ENCODE assay signal across 8 cellular contexts in the genomic region with DNA sequence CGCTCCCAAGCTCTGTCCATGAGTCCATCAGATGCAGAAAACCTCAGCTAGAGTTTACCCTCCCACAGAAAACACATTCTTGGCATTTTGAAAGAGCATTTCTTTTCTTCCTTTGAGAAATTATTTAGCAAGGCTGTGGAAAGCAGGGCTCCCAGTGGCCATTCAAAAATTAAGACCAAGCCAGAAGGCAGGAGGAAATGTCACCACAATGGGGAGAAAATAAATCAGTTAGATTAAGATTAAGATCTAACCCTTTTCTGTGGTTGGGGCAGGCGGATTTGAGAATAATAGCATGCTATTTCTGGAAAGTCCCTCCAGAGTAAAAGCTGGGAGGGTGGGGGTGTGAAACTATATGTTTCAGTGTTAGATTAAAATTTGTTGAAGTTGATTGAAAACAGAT. TPM values are rescaled to one million over a fixed set of nuclear protein-coding genes. Genes with fewer than 3 reads are reported as not detected.
DNase-seq lines count a peak whose midpoint lies in the region; ATAC-seq, FAIRE-seq and TF ChIP-seq lines count a peak whose summit lies in the region.

No MANE protein-coding gene starts in this region.

- DNase-seq in HepG2 (ENCODE audit: low spot score): peak; percentile 45
- no peak for DNase-seq in right lobe of liver
- peak; percentile 21 for DNase-seq in T-helper 9 cell
- DNase-seq in esophagus squamous epithelium (lab: John Stamatoyannopoulos, UW): no peak
- DNase-seq in vagina (ENCODE audit: extremely low spot score in 2 of 2): no peak
- no peak for DNase-seq in left lung
- no peak for DNase-seq in foreskin fibroblast
- DNase-seq in kidney tubule cell (ENCODE audit: low spot score): no peak

- no peaks in the 10 kb centered on the region for H3K9me3 ChIP-seq in HepG2 (ENCODE audit: low read length)
- H3K9me3 ChIP-seq in right lobe of liver: no peaks in the 10 kb centered on the region
- H3K9me3 ChIP-seq in esophagus squamous epithelium: no peaks in the 10 kb centered on the region
- H3K9me3 ChIP-seq in vagina: no peaks in the 10 kb centered on the region
- H3K9me3 ChIP-seq in left lung: no peaks in the 10 kb centered on the region

- peak overlapping the region in 2 of 3 experiments; percentile 35 to 61; a peak in 2 of 6 replicates for H3K4me3 ChIP-seq in HepG2 (replicated peaks in 1 of 3; ENCODE audit: insufficient read depth in 1 of 3, low read depth in 2 of 3, low read length in 3 of 3)
- no peak overlapping the region for H3K4me3 ChIP-seq in right lobe of liver
- no peak overlapping the region for H3K4me3 ChIP-seq in esophagus squamous epithelium
- H3K4me3 ChIP-seq in vagina: no peak overlapping the region
- H3K4me3 ChIP-seq in left lung: no peak overlapping the region
- H3K4me3 ChIP-seq in foreskin fibroblast (ENCODE audit: low read depth in 1 of 2, low read length in 2 of 2): no peak overlapping the region

- no peaks in the 10 kb centered on the region for H3K36me3 ChIP-seq in HepG2 (replicated peaks in 1 of 2; ENCODE audit: control insufficient read depth in 1 of 2, insufficient read depth in 2 of 2, low read length in 2 of 2)
- no peaks in the 10 kb centered on the region for H3K36me3 ChIP-seq in right lobe of liver
- H3K36me3 ChIP-seq in esophagus squamous epithelium: no peaks in the 10 kb centered on the region
- no peaks in the 10 kb centered on the region for H3K36me3 ChIP-seq in vagina
- no peaks in the 10 kb centered on the region for H3K36me3 ChIP-seq in left lung

- no peak for TF ChIP-seq CTCF in HepG2 (CRISPR knock-in tag; IDR thresholded peaks at IDR 0.05)
- no peak for TF ChIP-seq CTCF in right lobe of liver (IDR thresholded peaks at IDR 0.05)
- TF ChIP-seq CTCF in esophagus squamous epithelium (IDR thresholded peaks at IDR 0.05): no peak
- TF ChIP-seq CTCF in vagina (IDR thresholded peaks at IDR 0.05): no peak
- TF ChIP-seq CTCF in left lung (IDR thresholded peaks at IDR 0.05): no peak
- no peak for TF ChIP-seq CTCF in foreskin fibroblast (IDR thresholded peaks at IDR 0.05; ENCODE audit: low read depth, low read length)

- peak overlapping the region; percentile 66 for H3K9ac ChIP-seq in HepG2 (ENCODE audit: insufficient read depth, low read depth, low read length)

- in situ Hi-C loops in HepG2 (cut with HindIII; ENCODE audit: extremely low pct_ligation_motif_present, low pct_unique_long_range_greater_than_20kb): no loop called here

- POLR2A ChIA-PET in HepG2 (lab: Yijun Ruan, JAX): interaction anchor here (0.6 to 7.6 kb wide), 11 partner anchors 11 to 329 kb away, joined by 3 to 115 read pairs (median 8); partner anchors contain the start of gene LRIG1

- no peak for TF ChIP-seq RAD21 in HepG2 (CRISPR knock-in tag; IDR thresholded peaks at IDR 0.05)

- H3K27me3 ChIP-seq in HepG2 (ENCODE audit: control insufficient read depth in 1 of 2, insufficient read depth in 2 of 2, low read length in 2 of 2) (no peaks in the 10 kb centered on the region), right lobe of liver (no peaks in the 10 kb centered on the region), esophagus squamous epithelium (no peaks in the 10 kb centered on the region), vagina (no peaks in the 10 kb centered on the region), left lung (no peaks in the 10 kb centered on the region)

- FAIRE-seq in HepG2 (lab: Jason Lieb, UNC): no peak

- peak overlapping the region; percentile 89 for H3K4me2 ChIP-seq in HepG2 (ENCODE audit: low read depth, low read length)

- TF ChIP-seq POLR2A in HepG2 (IDR thresholded peaks at IDR 0.05; ENCODE audit: insufficient read depth in 1 of 2, low read depth in 2 of 2, low read length in 2 of 2) (no peak), right lobe of liver (IDR thresholded peaks at IDR 0.05) (no peak), esophagus squamous epithelium (IDR thresholded peaks at IDR 0.05) (no peak), vagina (IDR thresholded peaks at IDR 0.05) (no peak)

- H3K27ac ChIP-seq in HepG2 (ENCODE audit: extremely low read length, insufficient read depth, low read length): peak overlapping the region; percentile 99
- H3K27ac ChIP-seq in right lobe of liver: peak overlapping the region in 1 of 3 donors; percentile 15
- peak overlapping the region in 3 of 4 donors; percentile 79 to 89 (median 81) for H3K27ac ChIP-seq in esophagus squamous epithelium
- peak overlapping the region; percentile 86 for H3K27ac ChIP-seq in vagina
- H3K27ac ChIP-seq in left lung: peak overlapping the region in 1 of 2 donors; percentile 53

- intact Hi-C loops in HepG2 (cut with micrococcal nuclease; ENCODE audit: unreplicated experiment): loop anchor here (1.0 to 5.0 kb wide), 3 partner anchors 15 to 73 kb away; no protein-coding TSS in a partner anchor
- intact Hi-C loops in right lobe of liver (cut with DNase I): no loop called here
- intact Hi-C loops in esophagus squamous epithelium (cut with DNase I): no loop called here
- intact Hi-C loops in vagina (cut with DNase I): loop anchor here (10.0 kb wide), 1 partner anchor 56 kb away; no protein-coding TSS in a partner anchor
- intact Hi-C loops in left lung (cut with DNase I): no loop called here

- CTCF ChIA-PET in HepG2 (lab: Yijun Ruan, JAX; ENCODE audit: low intra/inter-chr PET ratio, low total read pairs): no interaction called here

- WGBS in HepG2 (ENCODE audit: low lambda C conversion rate): 13% methylated on average over 2 of the region's 2 CpGs
- 25% methylated on average over 2 of the region's 2 CpGs for WGBS in right lobe of liver (ENCODE audit: insufficient coverage, low coverage, low lambda C conversion rate, missing lambda C conversion rate)
- WGBS in esophagus squamous epithelium, 2 donors: 35 to 45% methylated on average over 2 of the region's 2 CpGs

- ATAC-seq in HepG2 (peak; percentile 19), right lobe of liver (no peak), left lung (no peak)

- TF ChIP-seq EP300 in HepG2 (IDR thresholded peaks at IDR 0.05; ENCODE audit: low read depth in 2 of 2, low read length in 2 of 2) (no peak), HepG2 (CRISPR knock-in tag; IDR thresholded peaks at IDR 0.05; ENCODE audit: borderline replicate concordance) (no peak)

- TSS peak; percentile 64 for BruUV-seq in HepG2 (replicated peaks; lab: Mats Ljungman, UMichigan)

- H3K4me1 ChIP-seq in HepG2 (ENCODE audit: insufficient read depth, low read length) (peaks cover 97% of the 10 kb centered on the region), right lobe of liver (peaks cover 0 to 65% (median 25%) of the 10 kb centered on the region in 4 donors), esophagus squamous epithelium (peaks cover 11 to 74% (median 34%) of the 10 kb centered on the region in 3 donors), vagina (peaks cover 93% of the 10 kb centered on the region), left lung (peaks cover 37 to 77% of the 10 kb centered on the region in 2 donors)

- peaks cover 87% of the 10 kb centered on the region for H3K79me2 ChIP-seq in HepG2 (ENCODE audit: insufficient read depth, low read length)

- H2AFZ ChIP-seq in HepG2 (ENCODE audit: low read length): no peak overlapping the region

- no peaks in the 10 kb centered on the region for H4K20me1 ChIP-seq in HepG2 (ENCODE audit: insufficient read depth, low read length)

TF ChIP-seq in HepG2, 621 proteins besides CTCF, POLR2A, EP300 and RAD21 (continues in another document):
- TF ChIP-seq, protein P1, sequence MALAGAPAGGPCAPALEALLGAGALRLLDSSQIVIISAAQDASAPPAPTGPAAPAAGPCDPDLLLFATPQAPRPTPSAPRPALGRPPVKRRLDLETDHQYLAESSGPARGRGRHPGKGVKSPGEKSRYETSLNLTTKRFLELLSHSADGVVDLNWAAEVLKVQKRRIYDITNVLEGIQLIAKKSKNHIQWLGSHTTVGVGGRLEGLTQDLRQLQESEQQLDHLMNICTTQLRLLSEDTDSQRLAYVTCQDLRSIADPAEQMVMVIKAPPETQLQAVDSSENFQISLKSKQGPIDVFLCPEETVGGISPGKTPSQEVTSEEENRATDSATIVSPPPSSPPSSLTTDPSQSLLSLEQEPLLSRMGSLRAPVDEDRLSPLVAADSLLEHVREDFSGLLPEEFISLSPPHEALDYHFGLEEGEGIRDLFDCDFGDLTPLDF (CRISPR knock-in tag; IDR thresholded peaks at IDR 0.05): peak; percentile 56; the same call in 1 of the 2 replicates

RNA-seq across cellular contexts. Expression of gene LRIG1, which starts 20.2 kb away (rescaled TPM):
- total RNA-seq in HepG2 (2016; rRNA removed; fragmentation: Illumina TruSeq; extraction: Trizol) (16.3 and 24.8 TPM in 2 replicates), right lobe of liver (10 to 100 TPM; 15.8 to 23.2 (median 17.8) TPM), esophagus squamous epithelium (10 to 100 TPM in 3 of 4 donors, 1 to 10 TPM in 1; 7.5 to 30.5 (median 15.1) TPM), vagina (30.7 TPM), left lung (10 to 100 TPM; 34.9 to 36.4 TPM)
- 24.3 and 29.3 TPM in 2 replicates for total RNA-seq in HepG2 (2016; cell fraction: cytosol; rRNA removed; fragmentation: Illumina TruSeq; extraction: Trizol; ENCODE audit: low read depth)
- 14.1 and 27.5 TPM in 2 replicates for total RNA-seq in HepG2 (2016; cell fraction: insoluble cytoplasmic fraction; rRNA removed; fragmentation: Illumina TruSeq; extraction: Trizol)
- 13.9 and 14.8 TPM in 2 replicates for total RNA-seq in HepG2 (2016; cell fraction: membrane; rRNA removed; fragmentation: Illumina TruSeq; extraction: Trizol)
- 30.1 and 36.3 TPM in 2 replicates for total RNA-seq in HepG2 (2016; cell fraction: nucleus; rRNA removed; fragmentation: Illumina TruSeq; extraction: Trizol)
- polyA plus RNA-seq in HepG2 (2011; rRNA removed): 17.8 and 23.5 TPM in 2 replicates
- 15.1 TPM in 2 replicates for polyA plus RNA-seq in HepG2 (2011; cell fraction: cytosol; rRNA removed)
- 38.4 and 48.0 TPM in 2 replicates for polyA plus RNA-seq in HepG2 (2011; cell fraction: nucleus; rRNA removed)
- polyA plus RNA-seq in HepG2 (2012): 18.0 and 20.2 TPM in 2 replicates
- 0.89 and 1.1 TPM in 2 replicates for polyA plus RNA-seq in HepG2 (2016; cell fraction: cytosol; fragmentation: Illumina TruSeq; extraction: Trizol; ENCODE audit: low read depth)
- polyA plus RNA-seq in HepG2 (2016; cell fraction: insoluble cytoplasmic fraction; fragmentation: Illumina TruSeq; extraction: Trizol; ENCODE audit: low read depth): 10.0 and 13.0 TPM in 2 replicates
- polyA plus RNA-seq in HepG2 (2016; cell fraction: membrane; fragmentation: Illumina TruSeq; extraction: Trizol; ENCODE audit: low read depth): 3.6 and 4.4 TPM in 2 replicates
- 39.1 and 41.4 TPM in 2 replicates for polyA plus RNA-seq in HepG2 (2016; cell fraction: nucleus; fragmentation: Illumina TruSeq; extraction: Trizol; ENCODE audit: insufficient read depth, low read depth)
- 0.94 and 60.0 TPM in 2 replicates for polyA minus RNA-seq in HepG2 (2011; rRNA and poly(A)+ RNA removed; ENCODE audit: low replicate concordance)
- 12.2 and 17.4 TPM in 2 replicates for polyA minus RNA-seq in HepG2 (2011; cell fraction: cytosol; rRNA and poly(A)+ RNA removed)
- polyA minus RNA-seq in HepG2 (2011; cell fraction: nucleus; rRNA and poly(A)+ RNA removed): 26.6 and 27.2 TPM in 2 replicates

Comparison
In these comparisons a context has a peak if more than half of its experiments do, and no peak if none do; other contexts are left out.
1. DNase-seq: peak in HepG2 (single experiment) and T-helper 9 cell (single experiment); none in right lobe of liver (0 of 3), esophagus squamous epithelium (single experiment), vagina (0 of 2), left lung (0 of 2), foreskin fibroblast (0 of 2) and kidney tubule cell (single experiment).
2. H3K4me3 ChIP-seq: peak in HepG2 (2 of 3); none in right lobe of liver (0 of 3), esophagus squamous epithelium (0 of 4), vagina (0 of 2), left lung (0 of 2) and foreskin fibroblast (0 of 2).
3. intact Hi-C loops: an anchor here in HepG2 (1.0 to 5.0 kb wide) and vagina (10.0 kb wide); none called in right lobe of liver, esophagus squamous epithelium and left lung.